In genomic region chr7:135161669-135162068, GRCh38 we compare ENCODE assay signal across 10 cellular contexts. TPM values are rescaled to one million over a fixed set of nuclear protein-coding genes. Genes with fewer than 3 reads are reported as not detected.
DNase-seq lines count a peak whose midpoint lies in the region; ATAC-seq and TF ChIP-seq lines count a peak whose summit lies in the region.
"Had no signal": no experiment of that assay in that cellular context is flagged by ENCODE, and none has a peak within 500 bp of the region (broad histone marks: within the 10 kb centered on the region; RNA-seq: fewer than 3 reads in every experiment).

No MANE protein-coding gene starts in this region.

- TF ChIP-seq CTCF in upper lobe of left lung (IDR thresholded peaks at IDR 0.05), result no peak

- no peak for TF ChIP-seq POLR2A in upper lobe of left lung (IDR thresholded peaks at IDR 0.05)

- H3K36me3 Mint-ChIP-seq in activated naive CD4-positive, alpha-beta T cell treated with anti-CD3 and anti-CD28 coated beads, Interleukin-2, amount 50 U/mL, for 72 hours, result peaks cover 32 to 77% of the 10 kb centered on the region in 2 donors
- peaks cover 87% of the 10 kb centered on the region for H3K36me3 Mint-ChIP-seq in activated naive CD4-positive, alpha-beta T cell treated with anti-CD3 and anti-CD28 coated beads, Interleukin-2, amount 10 ng/mL, durations not matched to agents 7 days and 5 days
- peaks cover 88% of the 10 kb centered on the region for H3K36me3 Mint-ChIP-seq in activated naive CD8-positive, alpha-beta T cell treated with anti-CD3 and anti-CD28 coated beads for 36 hours
- peaks cover 26% of the 10 kb centered on the region for H3K36me3 Mint-ChIP-seq in memory B cell

- H3K27ac ChIP-seq in upper lobe of left lung, result peak overlapping the region; percentile 69 to 81 (median 80)

- peak overlapping the region; percentile 83 to 95 for H3K27ac Mint-ChIP-seq in activated naive CD4-positive, alpha-beta T cell treated with anti-CD3 and anti-CD28 coated beads, Interleukin-2, amount 50 U/mL, for 72 hours
- no peak overlapping the region for H3K27ac Mint-ChIP-seq in activated naive CD4-positive, alpha-beta T cell treated with anti-CD3 and anti-CD28 coated beads, Interleukin-2, amount 10 ng/mL, durations not matched to agents 7 days and 5 days
- peak overlapping the region; percentile 85 for H3K27ac Mint-ChIP-seq in activated naive CD8-positive, alpha-beta T cell treated with anti-CD3 and anti-CD28 coated beads for 36 hours
- H3K27ac Mint-ChIP-seq in memory B cell, result peak overlapping the region; percentile 86

- H3K9me3 Mint-ChIP-seq in activated naive CD4-positive, alpha-beta T cell treated with anti-CD3 and anti-CD28 coated beads, Interleukin-2, amount 50 U/mL, for 72 hours, result peaks cover 16 to 33% of the 10 kb centered on the region in 2 donors
- peaks cover 28% of the 10 kb centered on the region for H3K9me3 Mint-ChIP-seq in activated naive CD4-positive, alpha-beta T cell treated with anti-CD3 and anti-CD28 coated beads, Interleukin-2, amount 10 ng/mL, durations not matched to agents 7 days and 5 days
- H3K9me3 Mint-ChIP-seq in activated naive CD8-positive, alpha-beta T cell treated with anti-CD3 and anti-CD28 coated beads for 36 hours, result peaks cover 26% of the 10 kb centered on the region
- H3K9me3 Mint-ChIP-seq in memory B cell, result peaks cover 4% of the 10 kb centered on the region

- no peak for DNase-seq in activated naive CD4-positive, alpha-beta T cell treated with anti-CD3 and anti-CD28 coated beads, Interleukin-2, amount 50 U/mL, for 72 hours (ENCODE audit: low spot score in 2 of 2)
- DNase-seq in activated naive CD4-positive, alpha-beta T cell treated with anti-CD3 and anti-CD28 coated beads, Interleukin-2, amount 10 ng/mL, durations not matched to agents 7 days and 5 days, result no peak
- no peak for DNase-seq in activated naive CD8-positive, alpha-beta T cell treated with anti-CD3 and anti-CD28 coated beads for 36 hours
- peak in 1 of 2 donors; percentile 8 for DNase-seq in memory B cell (ENCODE audit: low spot score in 2 of 2)
- no peak for DNase-seq in upper lobe of left lung
- DNase-seq in H4 (ENCODE audit: low spot score), result no peak
- DNase-seq: activated CD4-positive, alpha-beta T cell treated with anti-CD3 and anti-CD28 coated beads for 1 hour; HCEC 1CT had no signal

- no peaks in the 10 kb centered on the region for H3K27me3 ChIP-seq in upper lobe of left lung

- H3K4me1 Mint-ChIP-seq in activated naive CD4-positive, alpha-beta T cell treated with anti-CD3 and anti-CD28 coated beads, Interleukin-2, amount 10 ng/mL, durations not matched to agents 7 days and 5 days, result peaks cover 42% of the 10 kb centered on the region
- peaks cover 44% of the 10 kb centered on the region for H3K4me1 Mint-ChIP-seq in activated naive CD8-positive, alpha-beta T cell treated with anti-CD3 and anti-CD28 coated beads for 36 hours
- peaks cover 38% of the 10 kb centered on the region for H3K4me1 Mint-ChIP-seq in memory B cell

- H3K4me3 ChIP-seq in upper lobe of left lung, result no peak overlapping the region

- no peak for TF ChIP-seq EP300 in upper lobe of left lung (IDR thresholded peaks at IDR 0.05)

- peaks cover 0 to 39% (median 24%) of the 10 kb centered on the region in 4 donors for H3K36me3 ChIP-seq in upper lobe of left lung

- ATAC-seq in activated naive CD4-positive, alpha-beta T cell treated with anti-CD3 and anti-CD28 coated beads, Interleukin-2, amount 50 U/mL, for 72 hours, result no peak
- ATAC-seq in memory B cell (ENCODE audit: low read depth) (no peak), upper lobe of left lung (ENCODE audit: low FRiP score in 2 of 2) (no peak), GM21423 (IDR thresholded peaks at IDR 0.05; ENCODE audit: unreplicated experiment) (no peak), GM19467 (IDR thresholded peaks at IDR 0.05; ENCODE audit: unreplicated experiment) (no peak)

- no peak overlapping the region for H3K4me3 Mint-ChIP-seq in activated naive CD4-positive, alpha-beta T cell treated with anti-CD3 and anti-CD28 coated beads, Interleukin-2, amount 10 ng/mL, durations not matched to agents 7 days and 5 days
- H3K4me3 Mint-ChIP-seq in activated naive CD8-positive, alpha-beta T cell treated with anti-CD3 and anti-CD28 coated beads for 36 hours, result no peak overlapping the region
- H3K4me3 Mint-ChIP-seq in memory B cell, result no peak overlapping the region

- H3K9me3 ChIP-seq in upper lobe of left lung, result peaks cover 0 to 3% (median under 1%) of the 10 kb centered on the region in 4 donors

- H3K4me1 ChIP-seq in upper lobe of left lung, result peaks cover 69 to 84% (median 74%) of the 10 kb centered on the region in 4 donors

- CTCF ChIA-PET in activated naive CD4-positive, alpha-beta T cell treated with anti-CD3 and anti-CD28 coated beads, Interleukin-2, amount 10 ng/mL, durations not matched to agents 7 days and 5 days (lab: Charles Lee), result interaction anchor here (1.2 to 1.3 kb wide), 2 partner anchors 14 kb away, joined by 4 read pairs; partner anchors contain the start of gene TMEM140

- 64 to 73% methylated on average over 6 of the region's 6 CpGs for WGBS in upper lobe of left lung, 2 donors

- H3K27me3 Mint-ChIP-seq in activated naive CD4-positive, alpha-beta T cell treated with anti-CD3 and anti-CD28 coated beads, Interleukin-2, amount 10 ng/mL, durations not matched to agents 7 days and 5 days, result no peaks in the 10 kb centered on the region
- no peaks in the 10 kb centered on the region for H3K27me3 Mint-ChIP-seq in activated naive CD8-positive, alpha-beta T cell treated with anti-CD3 and anti-CD28 coated beads for 36 hours
- no peaks in the 10 kb centered on the region for H3K27me3 Mint-ChIP-seq in memory B cell

RNA-seq across cellular contexts. Expression of gene CYREN, which starts 8.8 kb away (rescaled TPM):
- 10 to 100 TPM; 27.2 to 28.2 TPM for total RNA-seq in activated naive CD4-positive, alpha-beta T cell treated with anti-CD3 and anti-CD28 coated beads, Interleukin-2, amount 50 U/mL, for 72 hours
- total RNA-seq in activated naive CD8-positive, alpha-beta T cell treated with anti-CD3 and anti-CD28 coated beads for 36 hours, result 10 to 100 TPM; 51.7 to 54.4 TPM
- total RNA-seq in upper lobe of left lung, result 100 to 1,000 TPM in 1 of 6 donors, 10 to 100 TPM in 5; 27.3 to 119 (median 40.4) TPM
- total RNA-seq in H4 (2014; rRNA removed; shearing (Covaris generic)), result 69.1 and 72.1 TPM in 2 replicates

RNA-seq across cellular contexts. Expression of gene TMEM140, which starts 13.8 kb away (rescaled TPM):
- total RNA-seq in activated naive CD4-positive, alpha-beta T cell treated with anti-CD3 and anti-CD28 coated beads, Interleukin-2, amount 50 U/mL, for 72 hours, result 10 to 100 TPM in 1 of 2 donors, 1 to 10 TPM in 1; 8.3 to 13.6 TPM
- total RNA-seq in activated naive CD8-positive, alpha-beta T cell treated with anti-CD3 and anti-CD28 coated beads for 36 hours, result 10 to 100 TPM; 12.7 to 12.8 TPM
- 10 to 100 TPM; 25.2 to 59.2 (median 32.4) TPM for total RNA-seq in upper lobe of left lung
- total RNA-seq in H4 (2014; rRNA removed; shearing (Covaris generic)), result 18.6 and 27.3 TPM in 2 replicates

RNA-seq across cellular contexts. Expression of gene WDR91, which starts 49.7 kb away (rescaled TPM):
- total RNA-seq in activated naive CD4-positive, alpha-beta T cell treated with anti-CD3 and anti-CD28 coated beads, Interleukin-2, amount 50 U/mL, for 72 hours, result 10 to 100 TPM in 1 of 2 donors, 1 to 10 TPM in 1; 9.9 to 13.7 TPM
- 10 to 100 TPM; 12.3 to 14.0 TPM for total RNA-seq in activated naive CD8-positive, alpha-beta T cell treated with anti-CD3 and anti-CD28 coated beads for 36 hours
- total RNA-seq in upper lobe of left lung, result 100 to 1,000 TPM in 1 of 6 donors, 10 to 100 TPM in 5; 19.0 to 180 (median 27.5) TPM
- total RNA-seq in H4 (2014; rRNA removed; shearing (Covaris generic)), result 2.8 and 3.6 TPM in 2 replicates
